Comparison of ENCODE assay signal across 18 cellular contexts in genomic region chr4:84547211-84547610, GRCh38. TPM values are rescaled to one million over a fixed set of nuclear protein-coding genes. Genes with fewer than 3 reads are reported as not detected.
DNase-seq lines count a peak whose midpoint lies in the region; ATAC-seq, FAIRE-seq and TF ChIP-seq lines count a peak whose summit lies in the region.
"Had no signal": no experiment of that assay in that cellular context is flagged by ENCODE, and none has a peak within 500 bp of the region (broad histone marks: within the 10 kb centered on the region; RNA-seq: fewer than 3 reads in every experiment).

No MANE protein-coding gene starts in this region.

- H2AFZ ChIP-seq in mammary epithelial cell (ENCODE audit: low read depth, low read length), result no peak overlapping the region

- TF ChIP-seq CTCF in NB4 (IDR thresholded peaks at IDR 0.05; ENCODE audit: low read depth, low read length) (no peak), mammary epithelial cell (conservative IDR thresholded peaks at IDR 0.05 in 1 of 2, IDR thresholded peaks at IDR 0.05 in 1 of 2; ENCODE audit: extremely low read depth in 1 of 2, insufficient read depth in 1 of 2, low read depth in 1 of 2, low read length in 2 of 2) (no peak)

- intact Hi-C loops in mammary epithelial cell (cut with micrococcal nuclease), result no loop called here

- WGBS in mammary epithelial cell (ENCODE audit: low coverage, missing lambda C conversion rate), result 53% methylated on average over 3 of the region's 3 CpGs

- peak; percentile 11 for DNase-seq in GM03348 (ENCODE audit: low spot score)
- peak; percentile 5 for DNase-seq in NB4 (ENCODE audit: low read depth)
- no peak for DNase-seq in mammary epithelial cell
- peak; percentile 18 for DNase-seq in iris pigment epithelial cell (ENCODE audit: low read depth)
- DNase-seq in GM19240 (ENCODE audit: insufficient read length, low spot score), result no peak
- DNase-seq in iPS-NIHi7 (ENCODE audit: extremely low spot score), result no peak
- no peak for DNase-seq in GM12891 (ENCODE audit: insufficient read length, low spot score)
- DNase-seq: AML-193; CD4-positive, CD25-positive, alpha-beta regulatory T cell; Kasumi-1; NCI-H1048; NCI-H146; NCI-H2227 treated with DMSO at 0.1 percent for 48 hours; NCI-H526; Peyer's patch; Right ventricle myocardium superior had no signal

- no peak for ATAC-seq in esophagus mucosa

- H3K9me3 ChIP-seq in mammary epithelial cell (replicated peaks; ENCODE audit: insufficient read depth, low read length), result no peaks in the 10 kb centered on the region
- H3K9me3 ChIP-seq: Peyer's patch had no signal

- in situ Hi-C loops in mammary epithelial cell (cut with MboI; ENCODE audit: low sequenced_read_pairs in 2 of 2), result no loop called here

- no peak for FAIRE-seq in GM12891 (lab: Jason Lieb, UNC)

- dilution Hi-C loops in mammary epithelial cell (cut with HindIII; ENCODE audit: low sequenced_read_pairs), result no loop called here

- H3K36me3 ChIP-seq in mammary epithelial cell (ENCODE audit: insufficient read depth, low read length), result no peaks in the 10 kb centered on the region
- H3K36me3 ChIP-seq: HAP-1, Peyer's patch had no signal

- no peak for TF ChIP-seq POLR2A in NB4 (IDR thresholded peaks at IDR 0.05; ENCODE audit: extremely low read depth, insufficient read length)
- TF ChIP-seq POLR2A in GM12891 (IDR thresholded peaks at IDR 0.05; ENCODE audit: low read depth, low read length), result no peak

- H3K4me1 ChIP-seq in mammary epithelial cell (ENCODE audit: insufficient read depth, low read length), result no peaks in the 10 kb centered on the region
- H3K4me1 ChIP-seq: HAP-1, Peyer's patch had no signal

- no TSS peak for BruUV-seq in mammary epithelial cell (replicated peaks; lab: Mats Ljungman, UMichigan)

- no peaks in the 10 kb centered on the region for H4K20me1 ChIP-seq in mammary epithelial cell (ENCODE audit: insufficient read depth, low read length)

- no peak overlapping the region for H3K4me2 ChIP-seq in mammary epithelial cell (ENCODE audit: insufficient read depth, low read depth, low read length)

- H3K9ac ChIP-seq in mammary epithelial cell (ENCODE audit: insufficient read depth, low read length), result peak overlapping the region; percentile 8

- H3K27ac ChIP-seq in mammary epithelial cell (ENCODE audit: insufficient read depth, low read depth, low read length), result no peak overlapping the region
- H3K27ac ChIP-seq: Peyer's patch had no signal

- H3K27me3 ChIP-seq in mammary epithelial cell (ENCODE audit: insufficient read depth, low read length), result no peaks in the 10 kb centered on the region
- H3K27me3 ChIP-seq: Peyer's patch had no signal

- H3K4me3 ChIP-seq in NB4 (ENCODE audit: low read depth, low read length) (no peak overlapping the region), mammary epithelial cell (replicated peaks in 1 of 3; ENCODE audit: insufficient read depth in 1 of 3, low read depth in 2 of 3, low read length in 3 of 3) (no peak overlapping the region)
- H3K4me3 ChIP-seq: HAP-1, Peyer's patch had no signal

- CTCF ChIA-PET in mammary epithelial cell (lab: Charles Lee; ENCODE audit: low non-redundant PET), result no interaction called here

- H3K79me2 ChIP-seq in mammary epithelial cell (ENCODE audit: insufficient read depth, low read length), result no peaks in the 10 kb centered on the region

TF ChIP-seq in GM12891, 5 proteins besides CTCF, POLR2A, EP300 and RAD21:
- TF ChIP-seq POLR2AphosphoS5 (IDR thresholded peaks at IDR 0.05; ENCODE audit: low read depth, low read length) (no peak), SPI1 (IDR thresholded peaks at IDR 0.05; ENCODE audit: low read depth, low read length) (no peak), PAX5 (IDR thresholded peaks at IDR 0.05; ENCODE audit: insufficient read depth, low read length, severe bottlenecking) (no peak), POU2F2 (IDR thresholded peaks at IDR 0.05; ENCODE audit: low read depth, low read length) (no peak)

RNA-seq across cellular contexts. Expression of gene CDS1, which starts 35.7 kb away (rescaled TPM):
- 10 to 100 TPM; 25.4 to 29.8 TPM for total RNA-seq in mammary epithelial cell
- polyA plus RNA-seq in mammary epithelial cell, result 18.2 TPM
- polyA minus RNA-seq in mammary epithelial cell, result 37.5 TPM
- polyA plus RNA-seq in GM12891 (2012; ENCODE audit: low read depth, missing spikeins), result 0.01 TPM
- 19.6 TPM for total RNA-seq in esophagus mucosa

RNA-seq across cellular contexts. Expression of gene NKX6-1, which starts 48.1 kb away (rescaled TPM):
- total RNA-seq in mammary epithelial cell (not detected), esophagus mucosa (1.1 TPM)
- not detected for polyA plus RNA-seq in mammary epithelial cell
- polyA minus RNA-seq in mammary epithelial cell, result not detected
- polyA plus RNA-seq in GM12891 (2012; ENCODE audit: low read depth, missing spikeins), result not detected
- total RNA-seq: CD4-positive, CD25-positive, alpha-beta regulatory T cell; Peyer's patch; Right ventricle myocardium superior had no signal
- polyA plus RNA-seq: CD4-positive, CD25-positive, alpha-beta regulatory T cell had no signal

Comparison
In these comparisons a context has a peak if more than half of its experiments do, and no peak if none do; other contexts are left out.
1. DNase-seq: peak in GM03348 (single experiment), NB4 (single experiment) and iris pigment epithelial cell (single experiment); none in mammary epithelial cell (single experiment), GM19240 (single experiment), iPS-NIHi7 (single experiment) and GM12891 (single experiment).